25 cellular contexts compared by ENCODE assay signal in the genomic region with DNA sequence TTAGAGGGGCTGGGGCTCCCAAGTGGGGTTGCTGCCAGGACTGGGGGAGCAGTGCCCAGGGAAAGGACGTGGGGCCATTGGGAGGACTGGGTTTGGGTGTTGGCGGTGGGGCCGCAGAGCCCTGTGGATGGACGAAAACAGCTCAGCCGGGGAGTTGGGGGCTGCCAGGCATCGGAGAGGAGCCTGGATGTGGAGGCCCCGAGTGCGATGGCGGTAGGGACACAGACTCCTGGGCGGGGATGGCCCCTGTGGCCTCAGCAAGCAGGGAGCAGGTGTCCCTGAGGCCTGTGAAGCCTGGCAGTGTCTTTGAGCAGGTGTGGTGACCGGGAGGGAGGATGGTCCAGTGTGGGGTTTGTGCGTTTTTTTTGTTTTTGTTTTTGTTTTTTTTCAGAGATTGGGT. TPM values are rescaled to one million over a fixed set of nuclear protein-coding genes. Genes with fewer than 3 reads are reported as not detected.
DNase-seq lines count a peak whose midpoint lies in the region; ATAC-seq and TF ChIP-seq lines count a peak whose summit lies in the region.
"Had no signal": no experiment of that assay in that cellular context is flagged by ENCODE, and none has a peak within 500 bp of the region (broad histone marks: within the 10 kb centered on the region; RNA-seq: fewer than 3 reads in every experiment).

No MANE protein-coding gene starts in this region.

- H3K4me2 ChIP-seq in mesenchymal stem cell (ENCODE audit: low read length, poor library complexity, severe bottlenecking): no peak overlapping the region
- H3K4me2 ChIP-seq: hepatocyte had no signal

- H3K9ac ChIP-seq in mesenchymal stem cell (ENCODE audit: low read length): no peak overlapping the region

- H2BK120ac ChIP-seq in mesenchymal stem cell (ENCODE audit: low read depth, low read length): no peak overlapping the region

- no peak for TF ChIP-seq POLR2A in sigmoid colon (IDR thresholded peaks at IDR 0.05)

- no peak overlapping the region for H4K8ac ChIP-seq in mesenchymal stem cell (ENCODE audit: low read length)

- no peaks in the 10 kb centered on the region for H3K9me3 Mint-ChIP-seq in activated CD8-positive, alpha-beta memory T cell treated with anti-CD3 and anti-CD28 coated beads, Interleukin-2, amount 10 ng/mL, durations not matched to agents 7 days and 5 days (ENCODE audit: low read depth)
- H3K9me3 Mint-ChIP-seq: activated CD4-positive, alpha-beta T cell treated with anti-CD3 and anti-CD28 coated beads, Interleukin-2, amount 10 ng/mL, durations not matched to agents 7 days and 5 days; mesothelial cell of epicardium had no signal

- peaks cover 3% of the 10 kb centered on the region for H3K4me1 Mint-ChIP-seq in activated CD8-positive, alpha-beta memory T cell treated with anti-CD3 and anti-CD28 coated beads, Interleukin-2, amount 10 ng/mL, durations not matched to agents 7 days and 5 days
- peaks cover 20% of the 10 kb centered on the region for H3K4me1 Mint-ChIP-seq in T-helper 17 cell
- H3K4me1 Mint-ChIP-seq: mesothelial cell of epicardium had no signal

- no peaks in the 10 kb centered on the region for H3K27me3 ChIP-seq in mesenchymal stem cell (ENCODE audit: control insufficient read depth in 1 of 2, insufficient read depth in 1 of 2, low read length in 2 of 2)
- H3K27me3 ChIP-seq in sigmoid colon: no peaks in the 10 kb centered on the region
- H3K27me3 ChIP-seq: foreskin keratinocyte, hepatocyte, left lung, Peyer's patch, SJSA1 had no signal

- peaks cover 34% of the 10 kb centered on the region for H3K4me1 ChIP-seq in mesenchymal stem cell (ENCODE audit: control insufficient read depth, insufficient read depth, low read depth, low read length)
- no peaks in the 10 kb centered on the region for H3K4me1 ChIP-seq in sigmoid colon
- H3K4me1 ChIP-seq: foreskin keratinocyte, Peyer's patch had no signal

- no peak overlapping the region for H2BK12ac ChIP-seq in mesenchymal stem cell (ENCODE audit: low read length in 2 of 2)

- H3K9me3 ChIP-seq in T-helper 17 cell (ENCODE audit: control insufficient read depth, low read length, poor library complexity, severe bottlenecking): no peaks in the 10 kb centered on the region
- no peaks in the 10 kb centered on the region for H3K9me3 ChIP-seq in mesenchymal stem cell (ENCODE audit: control insufficient read depth, low read length)
- no peaks in the 10 kb centered on the region for H3K9me3 ChIP-seq in sigmoid colon
- H3K9me3 ChIP-seq: left lung, Peyer's patch, SJSA1 had no signal

- H3K14ac ChIP-seq in mesenchymal stem cell (ENCODE audit: low read length in 2 of 2): no peak overlapping the region

- CTCF ChIA-PET in activated CD8-positive, alpha-beta memory T cell treated with anti-CD3 and anti-CD28 coated beads, Interleukin-2, amount 10 ng/mL, durations not matched to agents 7 days and 5 days (lab: Charles Lee): no interaction called here

- DNase-seq in activated CD8-positive, alpha-beta memory T cell treated with anti-CD3 and anti-CD28 coated beads, Interleukin-2, amount 10 ng/mL, durations not matched to agents 7 days and 5 days: no peak
- DNase-seq in activated CD8-positive, alpha-beta memory T cell treated with anti-CD3 and anti-CD28 coated beads, Interleukin-2, amount 50 U/mL, for 48 hours: no peak
- no peak for DNase-seq in T-helper 17 cell
- DNase-seq in mesenchymal stem cell: no peak
- peak; percentile 53 for DNase-seq in sigmoid colon
- DNase-seq in C1 segment of cervical spinal cord (lab: John Stamatoyannopoulos, UW): no peak
- DNase-seq in sciatic nerve (ENCODE audit: low spot score): no peak
- DNase-seq: activated CD4-positive, alpha-beta T cell treated with anti-CD3 and anti-CD28 coated beads, Interleukin-2, amount 10 ng/mL, durations not matched to agents 7 days and 5 days; activated naive CD4-positive, alpha-beta T cell; DND-41; erythroblast; foreskin keratinocyte; left lung; NCI-H1048; NCI-H2081; NCI-H446 treated with DMSO at 0.1 percent for 48 hours; NK-92 treated with Interleukin-12 subunit alpha and Interleukin-12 subunit beta, amount 100 ng/mL, for 24 hours; retina; stimulated activated CD4-positive, alpha-beta T cell treated with anti-CD3 and anti-CD28 coated beads, Interleukin-4, amount 100 ng/mL, for 24 hours had no signal

- no peak overlapping the region for H2AK5ac ChIP-seq in mesenchymal stem cell (ENCODE audit: low read length, severe bottlenecking)

- H3K4me3 Mint-ChIP-seq in activated CD8-positive, alpha-beta memory T cell treated with anti-CD3 and anti-CD28 coated beads, Interleukin-2, amount 10 ng/mL, durations not matched to agents 7 days and 5 days: no peak overlapping the region
- no peak overlapping the region for H3K4me3 Mint-ChIP-seq in T-helper 17 cell
- H3K4me3 Mint-ChIP-seq: activated CD4-positive, alpha-beta T cell treated with anti-CD3 and anti-CD28 coated beads, Interleukin-2, amount 10 ng/mL, durations not matched to agents 7 days and 5 days; mesothelial cell of epicardium had no signal

- H3K27ac ChIP-seq in mesenchymal stem cell (ENCODE audit: low read length, poor library complexity, severe bottlenecking) (no peak overlapping the region), sigmoid colon (no peak overlapping the region)
- H3K27ac ChIP-seq: foreskin keratinocyte, hepatocyte, left lung, Peyer's patch, SJSA1 had no signal

- no peak overlapping the region for H2BK5ac ChIP-seq in mesenchymal stem cell (ENCODE audit: low read depth, low read length, poor library complexity, severe bottlenecking)

- no peak for TF ChIP-seq EP300 in sigmoid colon (IDR thresholded peaks at IDR 0.05)

- peak overlapping the region; percentile 38 for H3K27ac Mint-ChIP-seq in activated CD8-positive, alpha-beta memory T cell treated with anti-CD3 and anti-CD28 coated beads, Interleukin-2, amount 10 ng/mL, durations not matched to agents 7 days and 5 days
- H3K27ac Mint-ChIP-seq in T-helper 17 cell: peak overlapping the region; percentile 49
- H3K27ac Mint-ChIP-seq: activated CD4-positive, alpha-beta T cell treated with anti-CD3 and anti-CD28 coated beads, Interleukin-2, amount 10 ng/mL, durations not matched to agents 7 days and 5 days; mesothelial cell of epicardium had no signal

- no peak overlapping the region for H2AFZ ChIP-seq in mesenchymal stem cell (ENCODE audit: low read depth, low read length)
- H2AFZ ChIP-seq: hepatocyte had no signal

- H3K27me3 Mint-ChIP-seq in activated CD8-positive, alpha-beta memory T cell treated with anti-CD3 and anti-CD28 coated beads, Interleukin-2, amount 10 ng/mL, durations not matched to agents 7 days and 5 days: no peaks in the 10 kb centered on the region
- H3K27me3 Mint-ChIP-seq in T-helper 17 cell: no peaks in the 10 kb centered on the region
- H3K27me3 Mint-ChIP-seq: activated CD4-positive, alpha-beta T cell treated with anti-CD3 and anti-CD28 coated beads, Interleukin-2, amount 10 ng/mL, durations not matched to agents 7 days and 5 days had no signal

- WGBS in mesenchymal stem cell: 95% methylated on average over 12 of the region's 12 CpGs
- WGBS in sigmoid colon, 2 donors: 87 to 94% methylated on average over 12 of the region's 12 CpGs

- no peak overlapping the region for H3K18ac ChIP-seq in mesenchymal stem cell (ENCODE audit: low read depth in 1 of 2, low read length in 2 of 2)

- no peak for ATAC-seq in activated CD8-positive, alpha-beta memory T cell treated with anti-CD3 and anti-CD28 coated beads, Interleukin-2, amount 10 ng/mL, durations not matched to agents 7 days and 5 days
- ATAC-seq in T-helper 17 cell: no peak
- no peak for ATAC-seq in HG02763 (IDR thresholded peaks at IDR 0.05; ENCODE audit: unreplicated experiment)
- no peak for ATAC-seq in sciatic nerve
- ATAC-seq: foreskin keratinocyte, GM12878, left lung had no signal

- no peak overlapping the region for H2BK15ac ChIP-seq in mesenchymal stem cell (ENCODE audit: low read depth, poor library complexity, severe bottlenecking)

- intact Hi-C loops in sigmoid colon (cut with DNase I) (no loop called here), sciatic nerve (cut with DNase I) (no loop called here)

- H3K36me3 Mint-ChIP-seq in activated CD8-positive, alpha-beta memory T cell treated with anti-CD3 and anti-CD28 coated beads, Interleukin-2, amount 10 ng/mL, durations not matched to agents 7 days and 5 days: peaks cover 10% of the 10 kb centered on the region
- no peaks in the 10 kb centered on the region for H3K36me3 Mint-ChIP-seq in T-helper 17 cell (ENCODE audit: low read depth)

- H3K36me3 ChIP-seq in mesenchymal stem cell (ENCODE audit: control insufficient read depth in 1 of 2, insufficient read depth in 2 of 2, low read depth in 1 of 2, low read length in 2 of 2) (peaks cover 27 to 42% of the 10 kb centered on the region in 2 experiments), sigmoid colon (peaks cover 6 to 29% (median 20%) of the 10 kb centered on the region in 4 donors)

- no peak overlapping the region for H3K4ac ChIP-seq in mesenchymal stem cell (ENCODE audit: low read depth in 1 of 2, low read length in 2 of 2)

- peak overlapping the region; percentile 5 for H4K91ac ChIP-seq in mesenchymal stem cell (ENCODE audit: low read length)

- H3K79me1 ChIP-seq in mesenchymal stem cell (replicated peaks; ENCODE audit: low read length, poor library complexity, severe bottlenecking): peaks cover 39% of the 10 kb centered on the region

- no peak overlapping the region for H3K4me3 ChIP-seq in mesenchymal stem cell (ENCODE audit: insufficient read depth in 1 of 2, low read depth in 1 of 2, low read length in 2 of 2)
- no peak overlapping the region for H3K4me3 ChIP-seq in sigmoid colon
- H3K4me3 ChIP-seq: GM12878, hepatocyte, left lung, Peyer's patch, SJSA1 had no signal

- TF ChIP-seq CTCF in sigmoid colon (IDR thresholded peaks at IDR 0.05): no peak

- H3K23ac ChIP-seq in mesenchymal stem cell (ENCODE audit: low read length in 2 of 2): no peak overlapping the region

RNA-seq across cellular contexts. Expression of gene CTDP1, which starts 13.3 kb away (rescaled TPM):
- total RNA-seq in activated CD8-positive, alpha-beta memory T cell treated with anti-CD3 and anti-CD28 coated beads, Interleukin-2, amount 10 ng/mL, durations not matched to agents 7 days and 5 days: 10 to 100 TPM; 38.4 to 39.7 TPM
- total RNA-seq in T-helper 17 cell (10 to 100 TPM; 61.0 to 65.1 TPM), sigmoid colon (10 to 100 TPM; 11.1 to 14.7 (median 12.6) TPM), sciatic nerve (15.7 TPM)
- 11.1 TPM for polyA plus RNA-seq in mesenchymal stem cell (2013, experiment 1 of 2)
- 11.3 TPM for polyA plus RNA-seq in mesenchymal stem cell (2013, experiment 2 of 2)
- polyA plus RNA-seq in sigmoid colon: 10 to 100 TPM; 15.6 to 25.9 (median 22.3) TPM
